25 cellular contexts compared by ENCODE assay signal in genomic region chr16:56365552-56365951, GRCh38.
"Had no signal": no experiment of that assay in that cellular context is flagged by ENCODE, and none has a peak within 500 bp of the region (broad histone marks: within the 10 kb centered on the region; RNA-seq: fewer than 3 reads in every experiment).

No MANE protein-coding gene starts in this region.

- H3K27ac ChIP-seq: brain microvascular endothelial cell, SJCRH30 had no signal

- DNase-seq: activated CD4-positive, alpha-beta T cell treated with anti-CD3 and anti-CD28 coated beads for 4 hours; activated CD4-positive, alpha-beta T cell treated with anti-CD3 and anti-CD28 coated beads, Interleukin-2, amount 50 U/mL, for 48 hours; activated CD8-positive, alpha-beta memory T cell treated with anti-CD3 and anti-CD28 coated beads, Interleukin-2, amount 10 ng/mL, durations not matched to agents 7 days and 5 days; activated effector memory CD4-positive, alpha-beta T cell treated with Interleukin-2 at 50 U/mL for 16 hours; activated naive CD4-positive, alpha-beta T cell; activated T-cell treated with anti-CD3 and anti-CD28 coated beads, Interleukin-2, amount 50 U/mL, for 24 hours; brain microvascular endothelial cell; Karpas-422; MM.1S; NCI-H1105; NCI-H1436; NCI-H187; NCI-H2081; NCI-H510A treated with DMSO at 0.1 percent for 48 hours; NCI-H69; NK-92 treated with Interleukin-12 subunit alpha and Interleukin-12 subunit beta, amount 100 ng/mL, for 24 hours; OCI-M1; Right ventricle myocardium superior; RPMI8226; SJCRH30; SK-N-SH; T-helper 1 cell had no signal

- H3K4me1 ChIP-seq: SJCRH30 had no signal

- H3K4me3 ChIP-seq: K562, SJCRH30 had no signal

- H3K9me3 ChIP-seq: SJCRH30, SK-N-SH had no signal

- ATAC-seq: activated CD4-positive, CD25-positive, alpha-beta regulatory T cell treated with anti-CD3 and anti-CD28 coated beads, Interleukin-2, amount 50 U/mL, for 24 hours; activated CD8-positive, alpha-beta memory T cell treated with anti-CD3 and anti-CD28 coated beads, Interleukin-2, amount 10 ng/mL, durations not matched to agents 7 days and 5 days; K562; Panc1 had no signal

- H3K9ac ChIP-seq: SK-N-SH had no signal

- H3K4me2 ChIP-seq: SK-N-SH had no signal

- H3K27me3 ChIP-seq: brain microvascular endothelial cell, SJCRH30 had no signal
